In genomic region chr20:6614836-6615235, GRCh38 we compare ENCODE assay signal across 1 cellular context.
TF ChIP-seq lines count a peak whose summit lies in the region.

No MANE protein-coding gene starts in this region.

TF ChIP-seq in GM12878, 131 proteins besides CTCF, POLR2A, EP300 and RAD21 (continued from another document):
- peak; percentile 32; the same call in 1 of the 2 replicates for TF ChIP-seq ZNF687 (IDR thresholded peaks at IDR 0.05)
